Comparison of ENCODE assay signal across 1 cellular context in genomic region chr10:63987212-63987611, GRCh38.
TF ChIP-seq lines count a peak whose summit lies in the region.

No MANE protein-coding gene starts in this region.

TF ChIP-seq in HCT116, 20 proteins besides CTCF, POLR2A, EP300 and RAD21 (continued from another document):
- no peak for TF ChIP-seq REST (IDR thresholded peaks at IDR 0.05; ENCODE audit: low read depth)
- no peak for TF ChIP-seq JUND (IDR thresholded peaks at IDR 0.05)
TF ChIP-seq in HCT116: peak in this region for 0.
